In genomic region chr19:33751386-33751770, GRCh38 we compare ENCODE assay signal across 19 cellular contexts. TPM values are rescaled to one million over a fixed set of nuclear protein-coding genes. Genes with fewer than 3 reads are reported as not detected.
DNase-seq lines count a peak whose midpoint lies in the region; ATAC-seq and TF ChIP-seq lines count a peak whose summit lies in the region.
"Had no signal": no experiment of that assay in that cellular context is flagged by ENCODE, and none has a peak within 500 bp of the region (broad histone marks: within the 10 kb centered on the region; RNA-seq: fewer than 3 reads in every experiment).

No MANE protein-coding gene starts in this region.

- no peak for DNase-seq in BE2C
- no peak for DNase-seq in SJCRH30
- DNase-seq in glutamatergic neuron = no peak
- peak; percentile 57 for DNase-seq in osteoblast (ENCODE audit: insufficient read length, low spot score, missing footprints)
- no peak for DNase-seq in activated CD4-positive, CD25-positive, alpha-beta regulatory T cell (lab: John Stamatoyannopoulos, UW)
- DNase-seq: 8988T; ACHN; AML-193; Calu3; CD4-positive, alpha-beta memory T cell; COR-L47; DMS53; DMS79 treated with DMSO at 0.1 percent for 48 hours; H9 had no signal

- H3K27me3 Mint-ChIP-seq in glutamatergic neuron (ENCODE audit: unreplicated experiment) = peaks cover 23% of the 10 kb centered on the region

- no peaks in the 10 kb centered on the region for H4K20me1 ChIP-seq in osteoblast (ENCODE audit: insufficient read depth, low read length)

- peak overlapping the region; percentile 86 for H3K27ac Mint-ChIP-seq in glutamatergic neuron (ENCODE audit: unreplicated experiment)
- H3K27ac Mint-ChIP-seq: CD4-positive, alpha-beta memory T cell; GM23338; H9 had no signal

- ATAC-seq in HG02884 (IDR thresholded peaks at IDR 0.05; ENCODE audit: unreplicated experiment) (no peak), HG03342 (IDR thresholded peaks at IDR 0.05; ENCODE audit: unreplicated experiment) (no peak)
- ATAC-seq: GM23338, HCT116 had no signal

- H3K36me3 ChIP-seq in BE2C (no peaks in the 10 kb centered on the region), SJCRH30 (no peaks in the 10 kb centered on the region), osteoblast (ENCODE audit: insufficient read depth, low read length) (no peaks in the 10 kb centered on the region)

- no peak overlapping the region for H2AFZ ChIP-seq in osteoblast (ENCODE audit: low read length)
- H2AFZ ChIP-seq: GM23338 had no signal

- H3K36me3 Mint-ChIP-seq in glutamatergic neuron (ENCODE audit: unreplicated experiment) = no peaks in the 10 kb centered on the region
- H3K36me3 Mint-ChIP-seq: CD4-positive, alpha-beta memory T cell had no signal

- H3K4me2 ChIP-seq in osteoblast (ENCODE audit: insufficient read depth, low read length) = no peak overlapping the region
- H3K4me2 ChIP-seq: A549, GM23338 had no signal

- H3K27me3 ChIP-seq in BE2C (no peaks in the 10 kb centered on the region), SJCRH30 (no peaks in the 10 kb centered on the region), osteoblast (ENCODE audit: insufficient read depth, low read length) (peaks cover 4% of the 10 kb centered on the region)

- peaks cover 31% of the 10 kb centered on the region for H3K4me1 ChIP-seq in BE2C
- H3K4me1 ChIP-seq in SJCRH30 = peaks cover 38% of the 10 kb centered on the region
- no peaks in the 10 kb centered on the region for H3K4me1 ChIP-seq in osteoblast (ENCODE audit: insufficient read depth, low read length)
- H3K4me1 ChIP-seq: A549 had no signal

- H3K4me3 ChIP-seq in BE2C (ENCODE audit: low read depth, low read length) = peak overlapping the region; percentile 28; the same call in 1 of the 2 replicates
- H3K4me3 ChIP-seq in SJCRH30 = no peak overlapping the region
- no peak overlapping the region for H3K4me3 ChIP-seq in osteoblast (ENCODE audit: insufficient read depth, low read length)
- H3K4me3 ChIP-seq: A549, GM23338 had no signal

- H3K79me2 ChIP-seq in osteoblast (ENCODE audit: insufficient read depth, low read length) = no peaks in the 10 kb centered on the region

- H3K9me3 ChIP-seq in BE2C = no peaks in the 10 kb centered on the region
- H3K9me3 ChIP-seq in SJCRH30 (replicated peaks) = no peaks in the 10 kb centered on the region
- H3K9me3 ChIP-seq in osteoblast (ENCODE audit: low read depth, low read length) = no peaks in the 10 kb centered on the region
- H3K9me3 ChIP-seq: A549 had no signal

- H3K27ac ChIP-seq in SJCRH30 = peak overlapping the region; percentile 32
- H3K27ac ChIP-seq in osteoblast (ENCODE audit: low read depth, low read length) = no peak overlapping the region
- H3K27ac ChIP-seq: A549 had no signal

- TF ChIP-seq CTCF in BE2C (IDR thresholded peaks at IDR 0.05; ENCODE audit: low read depth, low read length) = no peak
- no peak for TF ChIP-seq CTCF in glutamatergic neuron (IDR thresholded peaks at IDR 0.05; ENCODE audit: partially characterized antibody, unreplicated experiment)
- no peak for TF ChIP-seq CTCF in osteoblast (IDR thresholded peaks at IDR 0.05; ENCODE audit: extremely low read depth, low read depth, low read length)

- peaks cover 25% of the 10 kb centered on the region for H3K9me3 Mint-ChIP-seq in glutamatergic neuron (ENCODE audit: unreplicated experiment)
- H3K9me3 Mint-ChIP-seq: CD4-positive, alpha-beta memory T cell; GM23338; H9 had no signal

- peaks cover 58% of the 10 kb centered on the region for H3K4me1 Mint-ChIP-seq in glutamatergic neuron (ENCODE audit: low read depth, unreplicated experiment)
- H3K4me1 Mint-ChIP-seq: CD4-positive, alpha-beta memory T cell had no signal

- H3K4me3 Mint-ChIP-seq in glutamatergic neuron (ENCODE audit: unreplicated experiment) = peak overlapping the region; percentile 50
- H3K4me3 Mint-ChIP-seq: CD4-positive, alpha-beta memory T cell; GM23338; H9 had no signal

RNA-seq across cellular contexts. Expression of gene KCTD15, which starts 45.3 kb away (rescaled TPM):
- 45.2 TPM for polyA plus RNA-seq in BE2C (2012; ENCODE audit: insufficient read depth, insufficient read length, low read depth)
- 38.8 and 42.0 TPM in 2 replicates for total RNA-seq in SJCRH30 (2014; rRNA removed; shearing (Covaris generic))
- total RNA-seq in glutamatergic neuron (ENCODE audit: unreplicated experiment) (53.4 TPM), osteoblast (39.5 and 55.7 TPM in 2 replicates)
